In the genomic region with DNA sequence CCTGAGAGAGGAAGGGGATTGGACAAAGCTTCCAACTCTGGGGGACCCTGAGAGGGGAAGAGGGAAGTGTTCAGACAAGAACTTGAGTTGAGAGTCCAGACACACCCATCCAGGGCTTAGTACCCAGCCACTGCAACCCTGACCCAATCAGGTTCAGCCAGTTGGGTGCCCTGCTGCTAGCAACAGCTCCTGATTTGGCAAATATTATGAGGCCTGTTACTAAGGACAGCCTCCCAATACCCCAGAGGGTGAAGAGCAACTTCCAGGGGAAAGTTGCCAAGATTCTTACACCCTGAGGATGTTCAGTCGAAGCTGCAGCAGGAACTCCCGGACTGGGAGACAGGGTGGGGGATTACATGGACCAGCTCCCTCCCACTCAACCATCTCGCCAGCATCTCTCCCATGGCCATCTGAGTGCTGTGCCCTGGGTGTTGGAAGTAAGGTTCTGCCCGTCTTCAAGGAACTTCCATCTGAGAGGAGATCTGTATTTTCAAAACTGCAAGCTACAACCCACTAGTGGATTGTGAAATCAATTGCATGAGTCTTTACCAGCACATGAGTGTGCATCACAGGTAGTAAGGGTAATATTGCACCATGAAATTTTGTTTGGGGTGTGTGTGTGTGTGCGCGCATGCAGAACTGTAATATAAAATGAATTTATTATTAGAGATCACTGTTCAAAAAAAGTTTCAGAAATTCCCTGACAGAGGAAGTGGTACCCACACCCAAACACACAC, we compare ENCODE assay signal across 1 cellular context.
TF ChIP-seq lines count a peak whose summit lies in the region.

No MANE protein-coding gene starts in this region.

TF ChIP-seq in IMR-90, 13 proteins besides CTCF, POLR2A, EP300 and RAD21:
- TF ChIP-seq, protein P1, sequence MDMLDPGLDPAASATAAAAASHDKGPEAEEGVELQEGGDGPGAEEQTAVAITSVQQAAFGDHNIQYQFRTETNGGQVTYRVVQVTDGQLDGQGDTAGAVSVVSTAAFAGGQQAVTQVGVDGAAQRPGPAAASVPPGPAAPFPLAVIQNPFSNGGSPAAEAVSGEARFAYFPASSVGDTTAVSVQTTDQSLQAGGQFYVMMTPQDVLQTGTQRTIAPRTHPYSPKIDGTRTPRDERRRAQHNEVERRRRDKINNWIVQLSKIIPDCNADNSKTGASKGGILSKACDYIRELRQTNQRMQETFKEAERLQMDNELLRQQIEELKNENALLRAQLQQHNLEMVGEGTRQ (IDR thresholded peaks at IDR 0.05; ENCODE audit: low read depth, low read length): no peak
- TF ChIP-seq CHD1 (IDR thresholded peaks at IDR 0.05; ENCODE audit: low read depth, low read length) (no peak), CEBPB (IDR thresholded peaks at IDR 0.05; ENCODE audit: low read depth, low read length) (peak; percentile 77), RCOR1 (IDR thresholded peaks at IDR 0.05; ENCODE audit: insufficient replicate concordance, low read length) (no peak), MXI1 (IDR thresholded peaks at IDR 0.05; ENCODE audit: borderline replicate concordance, low read depth, low read length) (no peak), SMC3 (IDR thresholded peaks at IDR 0.05; ENCODE audit: low read depth, low read length) (no peak), FOS (IDR thresholded peaks at IDR 0.05; ENCODE audit: low read depth, low read length) (no peak), MAFK (IDR thresholded peaks at IDR 0.05; ENCODE audit: low read depth, low read length) (no peak)
- TF ChIP-seq, protein P2, sequence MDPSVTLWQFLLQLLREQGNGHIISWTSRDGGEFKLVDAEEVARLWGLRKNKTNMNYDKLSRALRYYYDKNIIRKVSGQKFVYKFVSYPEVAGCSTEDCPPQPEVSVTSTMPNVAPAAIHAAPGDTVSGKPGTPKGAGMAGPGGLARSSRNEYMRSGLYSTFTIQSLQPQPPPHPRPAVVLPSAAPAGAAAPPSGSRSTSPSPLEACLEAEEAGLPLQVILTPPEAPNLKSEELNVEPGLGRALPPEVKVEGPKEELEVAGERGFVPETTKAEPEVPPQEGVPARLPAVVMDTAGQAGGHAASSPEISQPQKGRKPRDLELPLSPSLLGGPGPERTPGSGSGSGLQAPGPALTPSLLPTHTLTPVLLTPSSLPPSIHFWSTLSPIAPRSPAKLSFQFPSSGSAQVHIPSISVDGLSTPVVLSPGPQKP (IDR thresholded peaks at IDR 0.05; ENCODE audit: borderline replicate concordance, low read depth, low read length): no peak
